5 cellular contexts compared by ENCODE assay signal in genomic region chr13:84885868-84886267, GRCh38.
"Had no signal": no experiment of that assay in that cellular context is flagged by ENCODE, and none has a peak within 500 bp of the region (broad histone marks: within the 10 kb centered on the region; RNA-seq: fewer than 3 reads in every experiment).

No MANE protein-coding gene starts in this region.

- FAIRE-seq: HTR-8/SVneo had no signal

- H3K9ac ChIP-seq: KMS-11 had no signal

- H3K27ac ChIP-seq: HL-60, KMS-11 had no signal

- DNase-seq: KBM-7, KG1 had no signal

- H3K4me2 ChIP-seq: KMS-11 had no signal
